ENCODE assay signal across 8 cellular contexts in the genomic region with DNA sequence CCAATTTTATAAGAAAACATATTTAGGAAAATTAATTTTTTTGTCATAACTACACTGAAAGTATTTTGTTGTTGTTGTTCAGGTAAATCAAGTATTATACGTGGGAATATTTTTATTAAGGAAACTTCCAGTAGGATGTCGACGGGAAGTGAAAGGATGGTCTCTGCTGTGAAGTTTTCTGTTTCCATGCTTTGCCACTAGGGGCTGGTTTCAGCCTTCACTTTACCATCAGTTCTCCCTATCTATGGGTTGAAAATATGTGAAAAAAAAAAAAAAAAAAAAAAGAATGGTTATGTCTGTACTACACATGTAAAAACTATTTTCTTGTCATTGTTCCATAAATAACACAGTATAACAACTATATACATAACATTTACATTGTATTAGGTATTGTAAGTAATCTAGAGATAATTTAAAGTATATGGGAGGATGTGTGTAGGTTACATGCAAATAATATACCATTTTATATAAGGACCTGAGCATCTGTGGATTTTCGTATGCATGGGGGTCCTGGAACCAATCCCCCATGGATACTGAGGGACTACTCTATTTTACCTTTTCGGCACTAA.
DNase-seq lines count a peak whose midpoint lies in the region; ATAC-seq, FAIRE-seq and TF ChIP-seq lines count a peak whose summit lies in the region.

No MANE protein-coding gene starts in this region.

- ATAC-seq in HG03469 (IDR thresholded peaks at IDR 0.05; ENCODE audit: unreplicated experiment) (no peak), GM18511 (IDR thresholded peaks at IDR 0.05; ENCODE audit: unreplicated experiment) (no peak)

- no peaks in the 10 kb centered on the region for H3K9me3 ChIP-seq in SU-DHL-6 (ENCODE audit: insufficient read depth, low read length)

- TF ChIP-seq CTCF in SU-DHL-6 (IDR thresholded peaks at IDR 0.05; ENCODE audit: insufficient read depth, low read length, poor library complexity, severe bottlenecking) = peak; percentile 41

- DNase-seq in H7 (peak; percentile 68), glomerular visceral epithelial cell (ENCODE audit: extremely low spot score) (peak; percentile 42), NCI-H1436 treated with DMSO at 0.1 percent for 48 hours (lab: John Stamatoyannopoulos, UW) (no peak)
- no peak for DNase-seq in activated CD4-positive, alpha-beta T cell treated with anti-CD3 and anti-CD28 coated beads, Interleukin-2, amount 50 U/mL, for 48 hours

- H2AFZ ChIP-seq in SU-DHL-6 (ENCODE audit: low read depth, low read length, severe bottlenecking) = no peak overlapping the region

- H3K36me3 ChIP-seq in H7 (replicated peaks; ENCODE audit: control insufficient read depth, insufficient read depth, low read length) (no peaks in the 10 kb centered on the region), SU-DHL-6 (ENCODE audit: low read length) (no peaks in the 10 kb centered on the region)

- H4K20me1 ChIP-seq in SU-DHL-6 (ENCODE audit: low read depth, low read length) = no peaks in the 10 kb centered on the region

- no peaks in the 10 kb centered on the region for H3F3A ChIP-seq in SU-DHL-6 (ENCODE audit: insufficient read depth)

- H3K4me2 ChIP-seq in SU-DHL-6 (ENCODE audit: low read depth, low read length, poor library complexity, severe bottlenecking) = no peak overlapping the region

- no peaks in the 10 kb centered on the region for H3K9me2 ChIP-seq in SU-DHL-6 (replicated peaks; ENCODE audit: insufficient read depth, low read length)

- no peak overlapping the region for H3K9ac ChIP-seq in SU-DHL-6 (ENCODE audit: low read length)

- H3K27me3 ChIP-seq in H7 (ENCODE audit: control insufficient read depth, insufficient read depth, low read length) (peaks cover 18% of the 10 kb centered on the region), SU-DHL-6 (ENCODE audit: low read length) (no peaks in the 10 kb centered on the region)

- FAIRE-seq in A204.1 (lab: Jason Lieb, UNC) = peak; percentile 97

- no peaks in the 10 kb centered on the region for H3K79me2 ChIP-seq in SU-DHL-6 (ENCODE audit: insufficient read depth, low read length)

- no peak overlapping the region for H3K27ac ChIP-seq in SU-DHL-6 (ENCODE audit: low read depth, low read length)

- H3K4me3 ChIP-seq in H7 (ENCODE audit: insufficient read depth, low read depth, low read length) (no peak overlapping the region), SU-DHL-6 (ENCODE audit: insufficient read depth, low read length, poor library complexity, severe bottlenecking) (no peak overlapping the region)

Comparison
In these comparisons a context has a peak if more than half of its experiments do, and no peak if none do; other contexts are left out.
1. DNase-seq: peak in H7 (single experiment) and glomerular visceral epithelial cell (single experiment); none in NCI-H1436 treated with DMSO at 0.1 percent for 48 hours (single experiment) and activated CD4-positive, alpha-beta T cell treated with anti-CD3 and anti-CD28 coated beads, Interleukin-2, amount 50 U/mL, for 48 hours (0 of 2).